In the genomic region with DNA sequence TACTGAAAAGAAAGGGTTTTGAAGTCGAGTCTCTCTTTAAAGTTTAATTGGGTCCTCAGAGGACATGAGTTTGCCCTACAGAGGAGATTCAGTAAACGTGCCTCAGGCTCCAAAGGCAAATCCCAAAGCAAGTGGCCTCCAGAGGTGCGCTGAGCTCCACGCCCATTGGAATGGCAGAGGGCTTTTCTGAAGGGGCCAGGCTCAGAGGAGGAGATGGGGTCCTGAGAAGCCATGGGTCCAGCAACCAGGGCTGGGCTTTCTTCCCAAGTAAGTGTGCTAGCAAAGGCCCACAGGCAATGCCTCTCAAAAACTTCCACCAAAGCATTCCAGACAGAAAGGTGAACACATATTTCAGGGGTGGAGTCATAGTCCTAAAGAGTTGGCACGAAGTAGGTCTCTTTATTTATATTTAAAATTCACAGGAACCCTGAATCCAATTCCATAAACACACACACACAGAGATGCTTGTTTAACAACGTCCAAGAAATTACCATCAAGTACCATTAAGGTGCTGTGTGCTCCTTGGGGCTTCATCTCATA, we compare ENCODE assay signal across 22 cellular contexts.
DNase-seq lines count a peak whose midpoint lies in the region; ATAC-seq, FAIRE-seq and TF ChIP-seq lines count a peak whose summit lies in the region.
"Had no signal": no experiment of that assay in that cellular context is flagged by ENCODE, and none has a peak within 500 bp of the region (broad histone marks: within the 10 kb centered on the region; RNA-seq: fewer than 3 reads in every experiment).

No MANE protein-coding gene starts in this region.

- TF ChIP-seq POLR2A in A549 (IDR thresholded peaks at IDR 0.05; ENCODE audit: low read length) (no peak), GM18505 (IDR thresholded peaks at IDR 0.05; ENCODE audit: borderline replicate concordance, extremely low read depth, insufficient read depth, insufficient read length) (no peak)

- H3K36me3 Mint-ChIP-seq in astrocyte (ENCODE audit: low read depth, unreplicated experiment) (peaks cover 2% of the 10 kb centered on the region), mesothelial cell of epicardium (no peaks in the 10 kb centered on the region)
- H3K36me3 Mint-ChIP-seq: CD4-positive, CD25-positive, alpha-beta regulatory T cell; CD8-positive, alpha-beta T cell had no signal

- H3K9me3 Mint-ChIP-seq in astrocyte (ENCODE audit: unreplicated experiment) (peaks cover 12% of the 10 kb centered on the region), mesothelial cell of epicardium (peaks cover 7% of the 10 kb centered on the region)
- H3K9me3 Mint-ChIP-seq: CD8-positive, alpha-beta T cell; HFFc6 had no signal

- H3K27me3 Mint-ChIP-seq in astrocyte (ENCODE audit: low read depth, unreplicated experiment) (no peaks in the 10 kb centered on the region), mesothelial cell of epicardium (ENCODE audit: low read depth) (no peaks in the 10 kb centered on the region)

- WGBS in A549 (ENCODE audit: missing lambda C conversion rate), result 72% methylated on average over 6 of the region's 6 CpGs

- no peak for TF ChIP-seq CTCF in A549 (IDR thresholded peaks at IDR 0.05)
- no peak for TF ChIP-seq CTCF in astrocyte (IDR thresholded peaks at IDR 0.05; ENCODE audit: insufficient read depth, low read depth, low read length)
- TF ChIP-seq CTCF in mesothelial cell of epicardium (IDR thresholded peaks at IDR 0.05; ENCODE audit: unreplicated experiment), result no peak

- POLR2A ChIA-PET in A549 (lab: Yijun Ruan, JAX), result no interaction called here

- no peak overlapping the region for H2AFZ ChIP-seq in astrocyte (ENCODE audit: low read depth, low read length)

- no peaks in the 10 kb centered on the region for H3K27me3 ChIP-seq in astrocyte (ENCODE audit: insufficient read depth, low read length)
- H3K27me3 ChIP-seq: BLaER1 had no signal

- H3K4me1 ChIP-seq in A549, result peaks cover 28% of the 10 kb centered on the region
- H3K4me1 ChIP-seq in astrocyte (ENCODE audit: insufficient read depth, low read length), result peaks cover 9% of the 10 kb centered on the region
- H3K4me1 ChIP-seq: HAP-1 had no signal

- no peaks in the 10 kb centered on the region for H3K79me2 ChIP-seq in astrocyte (ENCODE audit: insufficient read depth, low read length)

- H3K9me3 ChIP-seq in A549, result no peaks in the 10 kb centered on the region
- H3K9me3 ChIP-seq in astrocyte (ENCODE audit: insufficient read depth, low read depth, low read length), result no peaks in the 10 kb centered on the region
- H3K9me3 ChIP-seq: Caco-2, HAP-1 had no signal

- no peak for ATAC-seq in A549
- no peak for ATAC-seq in GM18505 (IDR thresholded peaks at IDR 0.05; ENCODE audit: unreplicated experiment)
- ATAC-seq: CD8-positive, alpha-beta T cell; GM12878 had no signal

- FAIRE-seq in A549 (lab: Jason Lieb, UNC) (no peak), astrocyte (lab: Jason Lieb, UNC) (no peak)
- FAIRE-seq: GM12878, GM18507, H54 had no signal

- DNase-seq in A549 (ENCODE audit: low read depth in 1 of 2, low spot score in 1 of 2), result no peak
- DNase-seq in ELF-1 (ENCODE audit: low read depth, low spot score), result peak; percentile 51
- no peak for DNase-seq in astrocyte (ENCODE audit: low read depth)
- no peak for DNase-seq in mesothelial cell of epicardium (ENCODE audit: low spot score in 2 of 2, unreplicated experiment in 2 of 2)
- no peak for DNase-seq in epidermal melanocyte (ENCODE audit: insufficient read length, low spot score)
- DNase-seq in activated CD4-positive, alpha-beta T cell treated with anti-CD3 and anti-CD28 coated beads, Interleukin-2, amount 50 U/mL, for 48 hours, result no peak
- DNase-seq: CD4-positive, CD25-positive, alpha-beta regulatory T cell; CD8-positive, alpha-beta T cell; DMS153; DND-41; GDM1; GOT3; HFFc6 had no signal

- no peaks in the 10 kb centered on the region for H4K20me1 ChIP-seq in astrocyte (ENCODE audit: insufficient read depth, low read length)
- H4K20me1 ChIP-seq: BLaER1 had no signal

- peak overlapping the region; percentile 13 to 22; a peak in 2 of 6 replicates for H3K27ac ChIP-seq in A549
- H3K27ac ChIP-seq in astrocyte (ENCODE audit: low read depth, low read length), result no peak overlapping the region
- H3K27ac ChIP-seq: BLaER1, C4-2B had no signal

- H3K4me1 Mint-ChIP-seq in astrocyte (ENCODE audit: low read depth, unreplicated experiment) (peaks cover 19% of the 10 kb centered on the region), mesothelial cell of epicardium (peaks cover 35% of the 10 kb centered on the region)
- H3K4me1 Mint-ChIP-seq: B cell; CD4-positive, CD25-positive, alpha-beta regulatory T cell had no signal

- no peaks in the 10 kb centered on the region for H3K36me3 ChIP-seq in astrocyte (ENCODE audit: insufficient read depth, low read length)
- H3K36me3 ChIP-seq: BLaER1, HAP-1 had no signal

- H3K4me3 Mint-ChIP-seq in astrocyte (ENCODE audit: unreplicated experiment), result no peak overlapping the region
- no peak overlapping the region for H3K4me3 Mint-ChIP-seq in mesothelial cell of epicardium
- H3K4me3 Mint-ChIP-seq: B cell; CD4-positive, CD25-positive, alpha-beta regulatory T cell; CD8-positive, alpha-beta T cell; HFFc6 had no signal

- no peak for TF ChIP-seq EP300 in A549 (IDR thresholded peaks at IDR 0.05)

- TF ChIP-seq RAD21 in A549 (conservative IDR thresholded peaks at IDR 0.05 in 1 of 2, IDR thresholded peaks at IDR 0.05 in 1 of 2), result no peak

- CTCF ChIA-PET in A549 (lab: Yijun Ruan, JAX), result interaction anchor here (0.6 to 1.3 kb wide), 5 partner anchors 24 to 249 kb away, joined by 3 to 4 read pairs (median 4); no protein-coding TSS in a partner anchor

- H3K4me3 ChIP-seq in A549 (no peak overlapping the region), astrocyte (ENCODE audit: insufficient read depth, low read depth, low read length) (no peak overlapping the region)
- H3K4me3 ChIP-seq: BLaER1, GM12878, HAP-1 had no signal

- no peak overlapping the region for H3K9ac ChIP-seq in astrocyte (ENCODE audit: low read length)
- H3K9ac ChIP-seq: BLaER1 had no signal

- H3K27ac Mint-ChIP-seq in astrocyte (ENCODE audit: unreplicated experiment), result peak overlapping the region; percentile 47
- H3K27ac Mint-ChIP-seq in mesothelial cell of epicardium, result peak overlapping the region; percentile 3
- H3K27ac Mint-ChIP-seq: B cell; CD4-positive, CD25-positive, alpha-beta regulatory T cell; CD8-positive, alpha-beta T cell; HFFc6 had no signal

- H3K4me2 ChIP-seq in A549 (no peak overlapping the region), astrocyte (ENCODE audit: low read length) (no peak overlapping the region)
- H3K4me2 ChIP-seq: BLaER1 had no signal

TF ChIP-seq in A549, 52 proteins besides CTCF, POLR2A, EP300 and RAD21:
- no peak for TF ChIP-seq HOXB5 (CRISPR knock-in tag; IDR thresholded peaks at IDR 0.05)
- TF ChIP-seq CBX2 (IDR thresholded peaks at IDR 0.05; ENCODE audit: borderline replicate concordance, low read depth), result no peak
- no peak for TF ChIP-seq EHMT2 (IDR thresholded peaks at IDR 0.05; ENCODE audit: low read depth)
- TF ChIP-seq, protein P1, sequence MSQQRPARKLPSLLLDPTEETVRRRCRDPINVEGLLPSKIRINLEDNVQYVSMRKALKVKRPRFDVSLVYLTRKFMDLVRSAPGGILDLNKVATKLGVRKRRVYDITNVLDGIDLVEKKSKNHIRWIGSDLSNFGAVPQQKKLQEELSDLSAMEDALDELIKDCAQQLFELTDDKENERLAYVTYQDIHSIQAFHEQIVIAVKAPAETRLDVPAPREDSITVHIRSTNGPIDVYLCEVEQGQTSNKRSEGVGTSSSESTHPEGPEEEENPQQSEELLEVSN (IDR thresholded peaks at IDR 0.05; ENCODE audit: borderline replicate concordance, low read depth), result no peak
- TF ChIP-seq JUNB (IDR thresholded peaks at IDR 0.05), result no peak
- no peak for TF ChIP-seq POLR2AphosphoS2 (conservative IDR thresholded peaks at IDR 0.05; ENCODE audit: low read length)
- TF ChIP-seq, protein P2, sequence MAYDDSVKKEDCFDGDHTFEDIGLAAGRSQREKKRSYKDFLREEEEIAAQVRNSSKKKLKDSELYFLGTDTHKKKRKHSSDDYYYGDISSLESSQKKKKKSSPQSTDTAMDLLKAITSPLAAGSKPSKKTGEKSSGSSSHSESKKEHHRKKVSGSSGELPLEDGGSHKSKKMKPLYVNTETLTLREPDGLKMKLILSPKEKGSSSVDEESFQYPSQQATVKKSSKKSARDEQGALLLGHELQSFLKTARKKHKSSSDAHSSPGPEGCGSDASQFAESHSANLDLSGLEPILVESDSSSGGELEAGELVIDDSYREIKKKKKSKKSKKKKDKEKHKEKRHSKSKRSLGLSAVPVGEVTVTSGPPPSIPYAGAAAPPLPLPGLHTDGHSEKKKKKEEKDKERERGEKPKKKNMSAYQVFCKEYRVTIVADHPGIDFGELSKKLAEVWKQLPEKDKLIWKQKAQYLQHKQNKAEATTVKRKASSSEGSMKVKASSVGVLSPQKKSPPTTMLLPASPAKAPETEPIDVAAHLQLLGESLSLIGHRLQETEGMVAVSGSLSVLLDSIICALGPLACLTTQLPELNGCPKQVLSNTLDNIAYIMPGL (CRISPR knock-in tag; IDR thresholded peaks at IDR 0.05; ENCODE audit: borderline replicate concordance), result no peak
- TF ChIP-seq RFX5 (IDR thresholded peaks at IDR 0.05), result no peak
